Comparison of ENCODE assay signal across 13 cellular contexts in the genomic region with DNA sequence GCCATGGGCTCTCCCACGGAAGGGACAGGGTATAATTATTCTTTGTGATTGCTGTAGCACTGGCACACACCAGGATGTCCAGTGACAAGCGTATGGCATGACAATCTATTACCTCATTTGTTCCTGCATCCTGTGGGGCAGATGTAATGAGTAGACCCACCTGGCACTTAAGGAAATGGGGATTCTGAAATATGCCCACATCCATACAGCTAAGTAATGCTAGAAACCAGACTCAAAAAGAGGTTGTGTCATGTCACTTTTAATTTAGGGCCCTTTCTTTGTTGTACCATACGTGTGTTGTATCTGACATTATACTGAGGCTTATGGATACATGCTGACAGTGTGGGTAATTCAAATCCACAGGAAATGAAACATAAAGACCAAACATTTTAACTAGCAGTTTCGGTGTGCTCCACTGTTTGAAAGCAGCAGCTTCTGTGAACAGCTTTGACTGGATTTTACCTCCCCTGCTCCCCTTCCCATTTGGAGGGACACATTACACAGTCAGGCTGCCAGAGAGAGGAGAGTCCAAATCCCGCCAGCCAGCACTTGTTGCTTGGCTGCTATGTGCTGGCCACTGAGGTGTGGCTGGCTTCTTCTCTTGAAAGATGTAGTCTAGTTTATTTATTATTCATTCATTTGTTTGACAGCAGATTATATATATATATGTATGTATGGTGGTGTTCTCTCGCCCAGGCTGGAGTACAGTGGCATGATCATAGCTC. TPM values are rescaled to one million over a fixed set of nuclear protein-coding genes. Genes with fewer than 3 reads are reported as not detected.
DNase-seq lines count a peak whose midpoint lies in the region; ATAC-seq, FAIRE-seq and TF ChIP-seq lines count a peak whose summit lies in the region.
"Had no signal": no experiment of that assay in that cellular context is flagged by ENCODE, and none has a peak within 500 bp of the region (broad histone marks: within the 10 kb centered on the region; RNA-seq: fewer than 3 reads in every experiment).

No MANE protein-coding gene starts in this region.

- H3K4me3 ChIP-seq in KMS-11 (IDR thresholded peaks at IDR 0.05; ENCODE audit: insufficient read depth, low read depth, low read length) (no peak overlapping the region), smooth muscle cell (no peak overlapping the region)
- H3K4me3 ChIP-seq: hepatocyte had no signal

- H2AFZ ChIP-seq in KMS-11 (ENCODE audit: low read depth) (no peak overlapping the region; the same call in 1 of the 2 replicates), smooth muscle cell (ENCODE audit: low read depth) (no peak overlapping the region)
- H2AFZ ChIP-seq: hepatocyte had no signal

- H3K4me1 ChIP-seq in KMS-11 (ENCODE audit: low read depth, poor library complexity, severe bottlenecking) (peaks cover 67% of the 10 kb centered on the region), smooth muscle cell (ENCODE audit: low read depth) (no peaks in the 10 kb centered on the region), foreskin keratinocyte (peaks cover 5% of the 10 kb centered on the region)

- peak overlapping the region; percentile 66 for H3K4me2 ChIP-seq in KMS-11
- H3K4me2 ChIP-seq in smooth muscle cell = peak overlapping the region; percentile 64
- H3K4me2 ChIP-seq: hepatocyte had no signal

- H3K4me3 Mint-ChIP-seq in activated CD8-positive, alpha-beta memory T cell treated with anti-CD3 and anti-CD28 coated beads, Interleukin-2, amount 10 ng/mL, durations not matched to agents 7 days and 5 days = peak overlapping the region; percentile 54
- peak overlapping the region; percentile 36 for H3K4me3 Mint-ChIP-seq in activated CD8-positive, alpha-beta T cell treated with anti-CD3 and anti-CD28 coated beads, Interleukin-2, amount 10 ng/mL, durations not matched to agents 7 days and 5 days
- no peak overlapping the region for H3K4me3 Mint-ChIP-seq in WTC11

- peaks cover 92% of the 10 kb centered on the region for H3K4me1 Mint-ChIP-seq in activated CD8-positive, alpha-beta memory T cell treated with anti-CD3 and anti-CD28 coated beads, Interleukin-2, amount 10 ng/mL, durations not matched to agents 7 days and 5 days
- H3K4me1 Mint-ChIP-seq in activated CD8-positive, alpha-beta T cell treated with anti-CD3 and anti-CD28 coated beads, Interleukin-2, amount 10 ng/mL, durations not matched to agents 7 days and 5 days (ENCODE audit: low read depth) = peaks cover 75% of the 10 kb centered on the region
- H3K4me1 Mint-ChIP-seq in WTC11 = peaks cover 19% of the 10 kb centered on the region

- H4K20me1 ChIP-seq in KMS-11 (ENCODE audit: insufficient read depth) (no peaks in the 10 kb centered on the region), smooth muscle cell (ENCODE audit: low read depth) (no peaks in the 10 kb centered on the region)

- H3K36me3 Mint-ChIP-seq in activated CD8-positive, alpha-beta memory T cell treated with anti-CD3 and anti-CD28 coated beads, Interleukin-2, amount 10 ng/mL, durations not matched to agents 7 days and 5 days = peaks cover 39% of the 10 kb centered on the region
- H3K36me3 Mint-ChIP-seq in activated CD8-positive, alpha-beta T cell treated with anti-CD3 and anti-CD28 coated beads, Interleukin-2, amount 10 ng/mL, durations not matched to agents 7 days and 5 days (ENCODE audit: low read depth) = peaks cover 20% of the 10 kb centered on the region
- H3K36me3 Mint-ChIP-seq in WTC11 = no peaks in the 10 kb centered on the region

- H3K36me3 ChIP-seq in KMS-11 (ENCODE audit: insufficient read depth) (no peaks in the 10 kb centered on the region), smooth muscle cell (ENCODE audit: low read depth) (no peaks in the 10 kb centered on the region)

- WGBS in smooth muscle cell (ENCODE audit: low lambda C conversion rate) = 68% methylated on average over 6 of the region's 6 CpGs

- H3K9me3 Mint-ChIP-seq in activated CD8-positive, alpha-beta memory T cell treated with anti-CD3 and anti-CD28 coated beads, Interleukin-2, amount 10 ng/mL, durations not matched to agents 7 days and 5 days (ENCODE audit: low read depth) = no peaks in the 10 kb centered on the region
- H3K9me3 Mint-ChIP-seq in activated CD8-positive, alpha-beta T cell treated with anti-CD3 and anti-CD28 coated beads, Interleukin-2, amount 10 ng/mL, durations not matched to agents 7 days and 5 days (ENCODE audit: insufficient read depth) = no peaks in the 10 kb centered on the region
- H3K9me3 Mint-ChIP-seq in WTC11 = no peaks in the 10 kb centered on the region

- no peaks in the 10 kb centered on the region for H3K9me3 ChIP-seq in smooth muscle cell (replicated peaks; ENCODE audit: low read depth)

- no peaks in the 10 kb centered on the region for H3K79me2 ChIP-seq in KMS-11 (ENCODE audit: insufficient read depth, low read depth)
- H3K79me2 ChIP-seq in smooth muscle cell (ENCODE audit: low read depth) = no peaks in the 10 kb centered on the region
- H3K79me2 ChIP-seq: hepatocyte had no signal

- CTCF ChIA-PET in activated CD8-positive, alpha-beta memory T cell treated with anti-CD3 and anti-CD28 coated beads, Interleukin-2, amount 10 ng/mL, durations not matched to agents 7 days and 5 days (lab: Charles Lee) = interaction anchor here (0.7 to 5.0 kb wide), 11 partner anchors 8 to 150 kb away, joined by 3 to 30 read pairs (median 4); no protein-coding TSS in a partner anchor
- CTCF ChIA-PET in activated CD8-positive, alpha-beta T cell treated with anti-CD3 and anti-CD28 coated beads, Interleukin-2, amount 10 ng/mL, durations not matched to agents 7 days and 5 days (lab: Charles Lee) = interaction anchor here (0.8 to 4.3 kb wide), 11 partner anchors 9 to 204 kb away, joined by 3 to 38 read pairs (median 4); a partner anchor contains a TSS
- CTCF ChIA-PET in WTC11 (lab: Charles Lee) = interaction anchor here (0.8 kb wide), 1 partner anchor 44 kb away, joined by 3 read pairs; no protein-coding TSS in a partner anchor

- DNase-seq in activated CD8-positive, alpha-beta memory T cell treated with anti-CD3 and anti-CD28 coated beads, Interleukin-2, amount 10 ng/mL, durations not matched to agents 7 days and 5 days = peak; percentile 47
- DNase-seq in activated CD8-positive, alpha-beta memory T cell treated with anti-CD3 and anti-CD28 coated beads, Interleukin-2, amount 50 U/mL, for 4 hours = no peak
- no peak for DNase-seq in activated CD8-positive, alpha-beta T cell treated with anti-CD3 and anti-CD28 coated beads, Interleukin-2, amount 10 ng/mL, durations not matched to agents 7 days and 5 days
- DNase-seq in smooth muscle cell (lab: John Stamatoyannopoulos, UW; ENCODE audit: unreplicated experiment) (no peak), foreskin keratinocyte (no peak), RCC 7860 (ENCODE audit: low spot score) (no peak), WTC11 (ENCODE audit: low spot score) (no peak)
- DNase-seq: central memory CD4-positive, alpha-beta T cell; NCI-H345 had no signal

- H3K27ac Mint-ChIP-seq in activated CD8-positive, alpha-beta memory T cell treated with anti-CD3 and anti-CD28 coated beads, Interleukin-2, amount 10 ng/mL, durations not matched to agents 7 days and 5 days = peak overlapping the region; percentile 92
- H3K27ac Mint-ChIP-seq in activated CD8-positive, alpha-beta T cell treated with anti-CD3 and anti-CD28 coated beads, Interleukin-2, amount 10 ng/mL, durations not matched to agents 7 days and 5 days = peak overlapping the region; percentile 82
- H3K27ac Mint-ChIP-seq in WTC11 = no peak overlapping the region

- peaks cover 9% of the 10 kb centered on the region for H3F3A ChIP-seq in smooth muscle cell (ENCODE audit: low read depth)

- H3K27me3 ChIP-seq in KMS-11 (ENCODE audit: insufficient read depth, low read depth) = no peaks in the 10 kb centered on the region
- H3K27me3 ChIP-seq in smooth muscle cell (ENCODE audit: low read depth) = no peaks in the 10 kb centered on the region
- no peaks in the 10 kb centered on the region for H3K27me3 ChIP-seq in foreskin keratinocyte
- H3K27me3 ChIP-seq: hepatocyte had no signal

- H3K9ac ChIP-seq in KMS-11 (peak overlapping the region; percentile 30; the same call in 1 of the 2 replicates), smooth muscle cell (ENCODE audit: low read depth) (no peak overlapping the region)

- no peak for FAIRE-seq in RCC 7860 (lab: Jason Lieb, UNC)
- FAIRE-seq: urothelium cell line had no signal

- POLR2A ChIA-PET in activated CD8-positive, alpha-beta T cell treated with anti-CD3 and anti-CD28 coated beads, Interleukin-2, amount 10 ng/mL, durations not matched to agents 7 days and 5 days (lab: Charles Lee) = interaction anchor here (0.8 to 1.5 kb wide), 3 partner anchors 13 to 20 kb away, joined by 3 to 6 read pairs (median 3); no protein-coding TSS in a partner anchor
- POLR2A ChIA-PET in WTC11 (lab: Charles Lee) = no interaction called here

- no peak for TF ChIP-seq CTCF in KMS-11 (conservative IDR thresholded peaks at IDR 0.05; ENCODE audit: low read depth, low read length)
- TF ChIP-seq CTCF in smooth muscle cell (IDR thresholded peaks at IDR 0.05; ENCODE audit: borderline replicate concordance, insufficient read depth, poor library complexity, severe bottlenecking) = no peak
- TF ChIP-seq CTCF in foreskin keratinocyte (conservative IDR thresholded peaks at IDR 0.05) = no peak
- no peak for TF ChIP-seq CTCF in WTC11 (IDR thresholded peaks at IDR 0.05)

- H3K27me3 Mint-ChIP-seq in activated CD8-positive, alpha-beta memory T cell treated with anti-CD3 and anti-CD28 coated beads, Interleukin-2, amount 10 ng/mL, durations not matched to agents 7 days and 5 days = no peaks in the 10 kb centered on the region
- no peaks in the 10 kb centered on the region for H3K27me3 Mint-ChIP-seq in activated CD8-positive, alpha-beta T cell treated with anti-CD3 and anti-CD28 coated beads, Interleukin-2, amount 10 ng/mL, durations not matched to agents 7 days and 5 days (ENCODE audit: low read depth)
- H3K27me3 Mint-ChIP-seq in WTC11 (ENCODE audit: low read depth) = no peaks in the 10 kb centered on the region

- peak overlapping the region; percentile 80 for H3K27ac ChIP-seq in KMS-11
- peak overlapping the region; percentile 21 for H3K27ac ChIP-seq in smooth muscle cell (ENCODE audit: low read depth)
- H3K27ac ChIP-seq in foreskin keratinocyte = no peak overlapping the region
- H3K27ac ChIP-seq: hepatocyte, VCaP had no signal

- ATAC-seq in activated CD8-positive, alpha-beta memory T cell treated with anti-CD3 and anti-CD28 coated beads, Interleukin-2, amount 10 ng/mL, durations not matched to agents 7 days and 5 days = peak; percentile 34
- peak; percentile 16 for ATAC-seq in activated CD8-positive, alpha-beta T cell treated with anti-CD3 and anti-CD28 coated beads, Interleukin-2, amount 10 ng/mL, durations not matched to agents 7 days and 5 days
- ATAC-seq in foreskin keratinocyte (no peak), WTC11 (no peak)

TF ChIP-seq in WTC11, 78 proteins besides CTCF, POLR2A, EP300 and RAD21 (continues in another document):
- no peak for TF ChIP-seq PRRX2 (CRISPR knock-in tag; IDR thresholded peaks at IDR 0.05)
- TF ChIP-seq TEAD1 (CRISPR knock-in tag; IDR thresholded peaks at IDR 0.05) = no peak

RNA-seq across cellular contexts. Expression of a gene that starts 21.3 kb away (rescaled TPM):
- total RNA-seq in activated CD8-positive, alpha-beta memory T cell treated with anti-CD3 and anti-CD28 coated beads, Interleukin-2, amount 10 ng/mL, durations not matched to agents 7 days and 5 days = 10 to 100 TPM; 75.6 to 89.9 TPM
- 10 to 100 TPM; 22.8 to 26.0 TPM for total RNA-seq in activated CD8-positive, alpha-beta T cell treated with anti-CD3 and anti-CD28 coated beads, Interleukin-2, amount 10 ng/mL, durations not matched to agents 7 days and 5 days
- total RNA-seq in smooth muscle cell (3.4 and 4.3 TPM in 2 replicates), foreskin keratinocyte (0.04 and 0.07 TPM in 2 replicates), WTC11 (2021) (22.1 to 31.5 TPM (median 23.3 TPM) in 3 replicates)
- polyA plus RNA-seq in smooth muscle cell (2.4 and 2.7 TPM in 2 replicates), foreskin keratinocyte (0.03 and 0.09 TPM in 2 replicates)

Comparison
In these comparisons a context has a peak if more than half of its experiments do, and no peak if none do; other contexts are left out.
1. ATAC-seq: peak in activated CD8-positive, alpha-beta memory T cell treated with anti-CD3 and anti-CD28 coated beads, Interleukin-2, amount 10 ng/mL, durations not matched to agents 7 days and 5 days (single experiment) and activated CD8-positive, alpha-beta T cell treated with anti-CD3 and anti-CD28 coated beads, Interleukin-2, amount 10 ng/mL, durations not matched to agents 7 days and 5 days (single experiment); none in foreskin keratinocyte (single experiment) and WTC11 (single experiment).